In the genomic region with DNA sequence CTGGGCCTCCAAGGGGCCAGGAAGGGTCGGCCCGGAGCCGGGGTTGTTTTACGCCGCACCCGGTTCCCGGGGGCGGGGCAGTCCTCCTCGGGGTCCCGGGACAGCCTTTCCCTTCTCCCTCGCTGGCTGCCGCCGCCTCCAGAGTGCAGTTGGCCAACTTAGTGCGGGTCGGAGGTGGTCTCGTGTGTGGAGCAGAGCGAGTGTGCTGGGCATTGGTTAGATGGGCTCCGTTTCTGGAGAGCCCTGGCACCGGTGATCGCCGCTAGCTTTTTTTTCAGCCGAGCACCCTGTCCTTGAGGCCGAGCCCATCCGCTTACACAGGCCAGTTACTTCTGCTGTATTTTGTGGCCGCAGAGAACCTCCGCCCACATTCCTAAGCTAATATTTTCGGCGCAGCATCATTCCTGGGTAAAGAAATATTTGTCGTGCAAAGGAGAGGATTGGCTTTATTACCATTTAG, we compare ENCODE assay signal across 8 cellular contexts. TPM values are rescaled to one million over a fixed set of nuclear protein-coding genes. Genes with fewer than 3 reads are reported as not detected.
DNase-seq lines count a peak whose midpoint lies in the region; ATAC-seq and TF ChIP-seq lines count a peak whose summit lies in the region.

No MANE protein-coding gene starts in this region.

- H3K27me3 ChIP-seq in A673 (replicated peaks; ENCODE audit: insufficient read depth, low read depth, low read length, poor library complexity) (no peaks in the 10 kb centered on the region), adipocyte (replicated peaks; ENCODE audit: control insufficient read depth, insufficient read depth, low read length) (no peaks in the 10 kb centered on the region), hepatocyte (no peaks in the 10 kb centered on the region), sigmoid colon (no peaks in the 10 kb centered on the region)

- CTCF ChIA-PET in A673 (lab: Charles Lee) = interaction anchor here (0.9 kb wide), 1 partner anchor 355 kb away, joined by 5 read pairs; no protein-coding TSS in a partner anchor

- intact Hi-C loops in A673 (cut with micrococcal nuclease; ENCODE audit: unreplicated experiment) (loop anchor here (5.0 kb wide), 1 partner anchor 357 kb away; no protein-coding TSS in a partner anchor), sigmoid colon (cut with DNase I) (loop anchor here (2.0 to 5.0 kb wide), 2 partner anchors 38 to 48 kb away; partner anchors contain the start of gene RPLP1)

- H3K4me3 ChIP-seq in A673 (ENCODE audit: low read depth, low read length, poor library complexity, severe bottlenecking) = peak overlapping the region; percentile 98
- peak overlapping the region; percentile 83 for H3K4me3 ChIP-seq in GM08714 (ENCODE audit: low read length)
- peak overlapping the region; percentile 85 for H3K4me3 ChIP-seq in NB4 (ENCODE audit: low read depth, low read length)
- H3K4me3 ChIP-seq in adipocyte (ENCODE audit: low read length) = peak overlapping the region; percentile 83
- H3K4me3 ChIP-seq in hepatocyte = peak overlapping the region; percentile 76
- H3K4me3 ChIP-seq in sigmoid colon = peak overlapping the region; percentile 59 to 95 (median 69)

- peak overlapping the region; percentile 88 for H3K9ac ChIP-seq in adipocyte (ENCODE audit: low read length)

- TF ChIP-seq POLR2A in NB4 (IDR thresholded peaks at IDR 0.05; ENCODE audit: extremely low read depth, insufficient read length) = no peak
- no peak for TF ChIP-seq POLR2A in sigmoid colon (IDR thresholded peaks at IDR 0.05)

- H2AFZ ChIP-seq in hepatocyte = peak overlapping the region; percentile 69

- H3K36me3 ChIP-seq in A673 (ENCODE audit: insufficient read depth, low read length, poor library complexity, severe bottlenecking) = peaks cover 37% of the 10 kb centered on the region
- H3K36me3 ChIP-seq in adipocyte (ENCODE audit: control insufficient read depth, insufficient read depth, low read length, severe bottlenecking) = no peaks in the 10 kb centered on the region
- no peaks in the 10 kb centered on the region for H3K36me3 ChIP-seq in hepatocyte (replicated peaks; ENCODE audit: insufficient read depth, low read depth)
- H3K36me3 ChIP-seq in sigmoid colon = no peaks in the 10 kb centered on the region

- TF ChIP-seq CTCF in A673 (conservative IDR thresholded peaks at IDR 0.05; ENCODE audit: low read depth, low read length) (no peak), NB4 (IDR thresholded peaks at IDR 0.05; ENCODE audit: low read depth, low read length) (no peak), hepatocyte (IDR thresholded peaks at IDR 0.05; ENCODE audit: poor library complexity) (no peak), sigmoid colon (IDR thresholded peaks at IDR 0.05) (no peak)

- peak overlapping the region; percentile 75 for H3K4me2 ChIP-seq in hepatocyte

- BruUV-seq in A673 (replicated peaks; lab: Mats Ljungman, UMichigan) = no TSS peak

- H3K4me1 ChIP-seq in A673 (ENCODE audit: insufficient read depth, low read length, poor library complexity, severe bottlenecking) = peaks cover 7% of the 10 kb centered on the region
- H3K4me1 ChIP-seq in adipocyte (ENCODE audit: control insufficient read depth, insufficient read depth, low read length) = peaks cover 11% of the 10 kb centered on the region
- H3K4me1 ChIP-seq in hepatocyte (ENCODE audit: insufficient read depth) = no peaks in the 10 kb centered on the region
- H3K4me1 ChIP-seq in sigmoid colon = peaks cover 0 to 27% (median 9%) of the 10 kb centered on the region in 4 donors

- ATAC-seq in HG02678 (IDR thresholded peaks at IDR 0.05; ENCODE audit: unreplicated experiment) = peak; percentile 26

- no peaks in the 10 kb centered on the region for H3K9me2 ChIP-seq in hepatocyte (replicated peaks; ENCODE audit: insufficient read depth)

- POLR2A ChIA-PET in A673 (lab: Charles Lee; ENCODE audit: low non-redundant PET) = no interaction called here

- H3K79me2 ChIP-seq in hepatocyte = peaks cover 34% of the 10 kb centered on the region

- no peaks in the 10 kb centered on the region for H4K20me1 ChIP-seq in hepatocyte (ENCODE audit: insufficient read depth, poor library complexity, severe bottlenecking)

- TF ChIP-seq EP300 in sigmoid colon (IDR thresholded peaks at IDR 0.05) = no peak

- no peaks in the 10 kb centered on the region for H3K9me3 ChIP-seq in A673 (ENCODE audit: low read depth, low read length, poor library complexity, severe bottlenecking)
- no peaks in the 10 kb centered on the region for H3K9me3 ChIP-seq in adipocyte (ENCODE audit: control insufficient read depth, low read length)
- H3K9me3 ChIP-seq in hepatocyte (ENCODE audit: low read depth) = no peaks in the 10 kb centered on the region
- no peaks in the 10 kb centered on the region for H3K9me3 ChIP-seq in sigmoid colon

- 1% methylated on average over 20 of the region's 29 CpGs for WGBS in hepatocyte (ENCODE audit: low lambda C conversion rate, missing lambda C conversion rate)
- WGBS in sigmoid colon, 2 donors = 0% methylated on average over 29 of the region's 29 CpGs

- DNase-seq in A673 (ENCODE audit: low spot score) (peak; percentile 57), NB4 (ENCODE audit: low read depth) (peak; percentile 73), adipocyte (ENCODE audit: low read depth) (peak; percentile 93), hepatocyte (ENCODE audit: low spot score) (peak; percentile 69), sigmoid colon (no peak), amygdala (lab: John Stamatoyannopoulos, UW) (no peak)

- peak overlapping the region; percentile 95 for H3K27ac ChIP-seq in A673 (ENCODE audit: low read depth, low read length, poor library complexity, severe bottlenecking)
- peak overlapping the region; percentile 85 for H3K27ac ChIP-seq in hepatocyte
- peak overlapping the region; percentile 39 to 88 (median 76) for H3K27ac ChIP-seq in sigmoid colon

RNA-seq across cellular contexts. Expression of gene KIF23, which starts 0.6 kb away (rescaled TPM):
- 124 TPM in 2 replicates for total RNA-seq in A673 (2021)
- total RNA-seq in hepatocyte = 12.0 and 13.9 TPM in 2 replicates
- 7.6 and 14.1 TPM in 2 replicates for polyA plus RNA-seq in hepatocyte
- total RNA-seq in sigmoid colon = 1 to 10 TPM in 3 of 4 donors, under 1 TPM in 1; 0.16 to 3.9 (median 2.3) TPM
- polyA plus RNA-seq in sigmoid colon = 10 to 100 TPM in 1 of 3 donors, 1 to 10 TPM in 2; 1.8 to 10.8 (median 2.1) TPM

RNA-seq across cellular contexts. Expression of gene RPLP1, which starts 37.9 kb away (rescaled TPM):
- 1,496 and 1,613 TPM in 2 replicates for total RNA-seq in A673 (2021)
- total RNA-seq in hepatocyte = 210 and 218 TPM in 2 replicates
- polyA plus RNA-seq in hepatocyte = 803 and 884 TPM in 2 replicates
- 1,000 to 10,000 TPM; 1,053 to 1,114 (median 1,095) TPM for total RNA-seq in sigmoid colon
- 1,000 to 10,000 TPM; 1,446 to 2,471 (median 2,101) TPM for polyA plus RNA-seq in sigmoid colon

Comparison
In these comparisons a context has a peak if more than half of its experiments do, and no peak if none do; other contexts are left out.
1. DNase-seq: peak in A673 (single experiment), NB4 (single experiment), adipocyte (single experiment) and hepatocyte (single experiment); none in sigmoid colon (single experiment) and amygdala (0 of 56).
2. Peak in every context shown above with its lines, with median percentiles within 50 percentile points of each other: H3K27ac ChIP-seq and H3K4me3 ChIP-seq.